In genomic region chr7:74222851-74223710, GRCh38 we compare ENCODE assay signal across 17 cellular contexts. TPM values are rescaled to one million over a fixed set of nuclear protein-coding genes. Genes with fewer than 3 reads are reported as not detected.
DNase-seq lines count a peak whose midpoint lies in the region; ATAC-seq, FAIRE-seq and TF ChIP-seq lines count a peak whose summit lies in the region.
"Had no signal": no experiment of that assay in that cellular context is flagged by ENCODE, and none has a peak within 500 bp of the region (broad histone marks: within the 10 kb centered on the region; RNA-seq: fewer than 3 reads in every experiment).

No MANE protein-coding gene starts in this region.

- 79 to 83% (median 82%) methylated on average over 17 of the region's 17 CpGs for WGBS in small intestine, 3 donors

- H3K27me3 ChIP-seq in BLaER1 treated with 17β-estradiol and CSF1 and Interleukin-3, amounts not matched to agents 10 nM and 100 nM: no peaks in the 10 kb centered on the region
- no peaks in the 10 kb centered on the region for H3K27me3 ChIP-seq in small intestine (ENCODE audit: control insufficient read depth in 2 of 2, insufficient read depth in 2 of 2, low read length in 2 of 2)
- H3K27me3 ChIP-seq: brain microvascular endothelial cell, hepatocyte had no signal

- H3K9ac ChIP-seq in BLaER1 treated with 17β-estradiol and CSF1 and Interleukin-3, amounts not matched to agents 10 nM and 100 nM: peak overlapping the region in 9 of 11 experiments; percentile 29 to 87 (median 79); a peak in 18 of 22 replicates
- H3K9ac ChIP-seq: parathyroid adenoma had no signal

- H3K27me3 Mint-ChIP-seq in immature natural killer cell (ENCODE audit: low read depth in 3 of 3): peaks cover 0 to 4% (median 3%) of the 10 kb centered on the region in 3 donors
- H3K27me3 Mint-ChIP-seq: activated CD4-positive, alpha-beta memory T cell treated with anti-CD3 and anti-CD28 coated beads for 36 hours; activated naive CD8-positive, alpha-beta T cell treated with anti-CD3 and anti-CD28 coated beads for 36 hours had no signal

- CTCF ChIA-PET in HEK293T (lab: Yijun Ruan, JAX): interaction anchor here (0.5 to 1.5 kb wide), 2 partner anchors 31 to 178 kb away, joined by 4 to 5 read pairs; no protein-coding TSS in a partner anchor

- peaks cover 0 to 6% (median 3%) of the 10 kb centered on the region in 11 experiments; a peak in 7 of 22 replicates for H3K9me3 ChIP-seq in BLaER1 treated with 17β-estradiol and CSF1 and Interleukin-3, amounts not matched to agents 10 nM and 100 nM (replicated peaks in 1 of 11)
- no peaks in the 10 kb centered on the region for H3K9me3 ChIP-seq in small intestine (ENCODE audit: control insufficient read depth, low read depth)

- H3K36me3 Mint-ChIP-seq in immature natural killer cell: peaks cover 4 to 17% (median 12%) of the 10 kb centered on the region in 3 donors

- POLR2A ChIA-PET in HEK293T (lab: Yijun Ruan, JAX): no interaction called here

- peak overlapping the region in 4 of 6 donors; percentile 33 to 68 (median 58) for H3K27ac Mint-ChIP-seq in immature natural killer cell
- H3K27ac Mint-ChIP-seq: activated CD4-positive, alpha-beta memory T cell treated with anti-CD3 and anti-CD28 coated beads for 36 hours; activated naive CD8-positive, alpha-beta T cell treated with anti-CD3 and anti-CD28 coated beads for 36 hours had no signal

- peak overlapping the region in 9 of 11 experiments; percentile 88 to 99 (median 97); a peak in 18 of 22 replicates for H3K27ac ChIP-seq in BLaER1 treated with 17β-estradiol and CSF1 and Interleukin-3, amounts not matched to agents 10 nM and 100 nM
- H3K27ac ChIP-seq in small intestine (ENCODE audit: low read depth in 1 of 2, low read length in 1 of 2): no peak overlapping the region
- H3K27ac ChIP-seq: brain microvascular endothelial cell, hepatocyte, parathyroid adenoma, VCaP had no signal

- no peak for ATAC-seq in HG03460 (IDR thresholded peaks at IDR 0.05; ENCODE audit: unreplicated experiment)

- no peak for FAIRE-seq in small intestine (lab: Jason Lieb, UNC)

- H3K9me3 Mint-ChIP-seq in immature natural killer cell: no peaks in the 10 kb centered on the region
- H3K9me3 Mint-ChIP-seq: activated CD4-positive, alpha-beta memory T cell treated with anti-CD3 and anti-CD28 coated beads for 36 hours had no signal

- DNase-seq in NCI-H1105 treated with DMSO at 0.1 percent for 48 hours (lab: John Stamatoyannopoulos, UW): peak; percentile 13
- no peak for DNase-seq in NCI-H1105 (lab: John Stamatoyannopoulos, UW)
- peak; percentile 55 for DNase-seq in NB4 (ENCODE audit: low read depth)
- no peak for DNase-seq in immature natural killer cell
- no peak for DNase-seq in small intestine
- no peak for DNase-seq in HEK293T (ENCODE audit: extremely low spot score)
- DNase-seq: activated CD4-positive, alpha-beta memory T cell treated with anti-CD3 and anti-CD28 coated beads for 36 hours; activated naive CD8-positive, alpha-beta T cell treated with anti-CD3 and anti-CD28 coated beads for 36 hours; activated T-cell treated with anti-CD3 and anti-CD28 coated beads, Interleukin-2, amount 50 U/mL, for 48 hours; brain microvascular endothelial cell; islet precursor cell; NCI-H187 treated with DMSO at 0.1 percent for 48 hours had no signal

- H4K20me1 ChIP-seq in BLaER1 treated with 17β-estradiol and CSF1 and Interleukin-3, amounts not matched to agents 10 nM and 100 nM: no peaks in the 10 kb centered on the region; a peak in 1 of 22 replicates

- no peak for TF ChIP-seq POLR2A in NB4 (IDR thresholded peaks at IDR 0.05; ENCODE audit: extremely low read depth, insufficient read length)

- peaks cover 43 to 96% (median 79%) of the 10 kb centered on the region in 11 experiments for H3K36me3 ChIP-seq in BLaER1 treated with 17β-estradiol and CSF1 and Interleukin-3, amounts not matched to agents 10 nM and 100 nM
- no peaks in the 10 kb centered on the region for H3K36me3 ChIP-seq in small intestine (ENCODE audit: control insufficient read depth in 2 of 2, insufficient read depth in 2 of 2, low read length in 2 of 2)
- H3K36me3 ChIP-seq: brain microvascular endothelial cell had no signal

- H3K4me1 Mint-ChIP-seq in immature natural killer cell: peaks cover 30 to 44% of the 10 kb centered on the region in 2 donors

- peak overlapping the region; percentile 77 to 100 (median 92) for H3K4me2 ChIP-seq in BLaER1 treated with 17β-estradiol and CSF1 and Interleukin-3, amounts not matched to agents 10 nM and 100 nM
- H3K4me2 ChIP-seq: hepatocyte had no signal

- H3K4me1 ChIP-seq in BLaER1 treated with 17β-estradiol and CSF1 and Interleukin-3, amounts not matched to agents 10 nM and 100 nM: peaks cover 86 to 100% (median 99%) of the 10 kb centered on the region in 10 experiments
- H3K4me1 ChIP-seq in small intestine (ENCODE audit: control insufficient read depth in 2 of 2, insufficient read depth in 1 of 2, low read depth in 1 of 2, low read length in 1 of 2): no peaks in the 10 kb centered on the region
- H3K4me1 ChIP-seq: parathyroid adenoma had no signal

- TF ChIP-seq CTCF in NB4 (IDR thresholded peaks at IDR 0.05; ENCODE audit: low read depth, low read length): no peak

- peak overlapping the region in 7 of 10 experiments; percentile 21 to 56 (median 49); a peak in 13 of 20 replicates for H3K4me3 ChIP-seq in BLaER1 treated with 17β-estradiol and CSF1 and Interleukin-3, amounts not matched to agents 10 nM and 100 nM
- no peak overlapping the region for H3K4me3 ChIP-seq in NB4 (ENCODE audit: low read depth, low read length)
- H3K4me3 ChIP-seq in small intestine (ENCODE audit: low read depth in 1 of 2, low read length in 2 of 2): no peak overlapping the region
- H3K4me3 ChIP-seq: hepatocyte had no signal

- H3K4me3 Mint-ChIP-seq in immature natural killer cell: no peak overlapping the region
- H3K4me3 Mint-ChIP-seq: activated CD4-positive, alpha-beta memory T cell treated with anti-CD3 and anti-CD28 coated beads for 36 hours; activated naive CD8-positive, alpha-beta T cell treated with anti-CD3 and anti-CD28 coated beads for 36 hours had no signal

TF ChIP-seq in HEK293T, 16 proteins besides CTCF, POLR2A, EP300 and RAD21:
- TF ChIP-seq FOXM1 (IDR thresholded peaks at IDR 0.05; ENCODE audit: borderline replicate concordance) (no peak), ARNT (IDR thresholded peaks at IDR 0.05) (no peak), LEF1 (IDR thresholded peaks at IDR 0.05; ENCODE audit: borderline replicate concordance) (no peak), FOXA1 (IDR thresholded peaks at IDR 0.05) (no peak), SP1 (IDR thresholded peaks at IDR 0.05) (no peak), CTBP1 (IDR thresholded peaks at IDR 0.05; ENCODE audit: borderline replicate concordance) (no peak), ELF4 (IDR thresholded peaks at IDR 0.05) (no peak), TARDBP (IDR thresholded peaks at IDR 0.05) (no peak), NFRKB (IDR thresholded peaks at IDR 0.05) (no peak), L3MBTL2 (conservative IDR thresholded peaks at IDR 0.05) (no peak), HDGF (IDR thresholded peaks at IDR 0.05; ENCODE audit: borderline replicate concordance) (no peak), ZNF384 (IDR thresholded peaks at IDR 0.05) (no peak), FOXK2 (IDR thresholded peaks at IDR 0.05) (no peak), BHLHE40 (IDR thresholded peaks at IDR 0.05; ENCODE audit: borderline replicate concordance) (no peak)
TF ChIP-seq in HEK293T: peak in this region for 0.

RNA-seq across cellular contexts. Expression of gene LAT2, which starts 13.3 kb away (rescaled TPM):
- polyA plus RNA-seq in immature natural killer cell: 100 to 1,000 TPM; 231 to 266 (median 256) TPM
- 1 to 10 TPM; 2.9 to 5.9 (median 5.8) TPM for polyA plus RNA-seq in small intestine

RNA-seq across cellular contexts. Expression of gene RFC2, which starts 31.1 kb away (rescaled TPM):
- 10 to 100 TPM; 48.1 to 79.5 (median 63.0) TPM for polyA plus RNA-seq in immature natural killer cell
- polyA plus RNA-seq in small intestine: 10 to 100 TPM in 2 of 3 donors, 1 to 10 TPM in 1; 5.4 to 27.1 (median 12.2) TPM

RNA-seq across cellular contexts. Expression of gene EIF4H, which starts 48.9 kb away (rescaled TPM):
- 100 to 1,000 TPM; 177 to 278 (median 246) TPM for polyA plus RNA-seq in immature natural killer cell
- polyA plus RNA-seq in small intestine: 100 to 1,000 TPM; 158 to 229 (median 162) TPM

Comparison
In these comparisons a context has a peak if more than half of its experiments do, and no peak if none do; other contexts are left out.
1. DNase-seq: peak in NCI-H1105 treated with DMSO at 0.1 percent for 48 hours (single experiment) and NB4 (single experiment); none in NCI-H1105 (single experiment), immature natural killer cell (0 of 3), small intestine (single experiment) and HEK293T (single experiment).
2. H3K27ac ChIP-seq: peak in BLaER1 treated with 17β-estradiol and CSF1 and Interleukin-3, amounts not matched to agents 10 nM and 100 nM (9 of 11); none in small intestine (0 of 2).
3. H3K4me3 ChIP-seq: peak in BLaER1 treated with 17β-estradiol and CSF1 and Interleukin-3, amounts not matched to agents 10 nM and 100 nM (7 of 10); none in NB4 (single experiment) and small intestine (0 of 2).
4. RNA of gene LAT2, which starts 13.3 kb away (polyA plus RNA-seq): 231 to 266 TPM in immature natural killer cell; 2.9 to 5.9 TPM in small intestine; every median in the first group is over 10 times any median in the second.